ENCODE assay signal across 21 cellular contexts in the genomic region with DNA sequence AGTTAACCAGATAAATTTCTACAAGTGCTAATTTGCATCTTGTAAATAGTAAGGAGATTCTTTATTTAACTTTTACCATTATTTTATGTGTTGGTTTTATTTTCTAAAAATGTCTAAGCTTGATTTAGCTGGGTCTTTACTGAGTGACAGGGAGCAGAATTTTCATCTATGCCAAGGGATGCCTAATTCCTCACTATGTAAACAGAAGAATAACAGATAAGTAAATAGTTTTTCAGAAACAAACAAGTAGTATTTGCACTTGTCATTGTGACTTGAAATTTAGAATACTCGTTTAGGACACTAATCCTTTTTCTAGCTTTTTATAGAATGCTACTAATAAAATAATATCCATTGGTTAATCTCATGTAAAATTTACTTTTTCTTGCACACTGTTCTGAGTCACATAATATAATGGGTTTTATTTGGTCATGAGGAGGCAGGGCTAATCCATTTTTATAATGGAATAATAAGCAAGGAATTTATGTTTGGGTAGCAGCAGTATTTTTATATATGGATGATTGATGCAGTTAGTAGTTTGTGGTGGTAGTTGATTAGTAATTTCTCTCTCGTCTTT.
DNase-seq lines count a peak whose midpoint lies in the region; ATAC-seq, FAIRE-seq and TF ChIP-seq lines count a peak whose summit lies in the region.
"Had no signal": no experiment of that assay in that cellular context is flagged by ENCODE, and none has a peak within 500 bp of the region (broad histone marks: within the 10 kb centered on the region; RNA-seq: fewer than 3 reads in every experiment).

No MANE protein-coding gene starts in this region.

- CTCF ChIA-PET in A549 (lab: Yijun Ruan, JAX): interaction anchor here (0.8 kb wide), 1 partner anchor 9 kb away, joined by 3 read pairs; no protein-coding TSS in a partner anchor

- no peaks in the 10 kb centered on the region for H3K27me3 ChIP-seq in endodermal cell (ENCODE audit: control insufficient read depth, insufficient read depth, low read length, poor library complexity, severe bottlenecking)
- H3K27me3 ChIP-seq: BLaER1 had no signal

- H3K4me2 ChIP-seq in A549: 0 out of 3 replicates have a peak overlapping the region, but pooled peaks have one; percentile 12
- H3K4me2 ChIP-seq: BLaER1, GM23338 had no signal

- POLR2A ChIA-PET in A549 (lab: Yijun Ruan, JAX): no interaction called here

- no peak overlapping the region for H3K9ac ChIP-seq in endodermal cell (ENCODE audit: extremely low read depth, low read length, poor library complexity, severe bottlenecking)
- H3K9ac ChIP-seq: BLaER1 had no signal

- no peaks in the 10 kb centered on the region for H3K27me3 Mint-ChIP-seq in endodermal cell (ENCODE audit: insufficient read depth)
- no peaks in the 10 kb centered on the region for H3K27me3 Mint-ChIP-seq in stimulated activated memory B cell treated with anti-CD40 and anti-IgM and Interleukin-4, amounts not matched to agents 10 μg/mL and 1 μg/mL and 100 μg/mL, for 72 hours
- H3K27me3 Mint-ChIP-seq: B cell; CD4-positive, CD25-positive, alpha-beta regulatory T cell had no signal

- no peaks in the 10 kb centered on the region for H3K4me1 ChIP-seq in A549
- H3K4me1 ChIP-seq in endodermal cell (ENCODE audit: control insufficient read depth, insufficient read depth, low read length): no peaks in the 10 kb centered on the region
- H3K4me1 ChIP-seq: BLaER1, Caco-2 had no signal

- no peak for ATAC-seq in A549
- no peak for ATAC-seq in stimulated activated memory B cell treated with anti-CD40 and anti-IgM and Interleukin-4, amounts not matched to agents 10 μg/mL and 1 μg/mL and 100 μg/mL, for 72 hours
- ATAC-seq: CD8-positive, alpha-beta T cell; GM23338; HCT116 had no signal

- H3K4me3 ChIP-seq in A549: no peak overlapping the region
- H3K4me3 ChIP-seq in endodermal cell (ENCODE audit: low read length): no peak overlapping the region
- H3K4me3 ChIP-seq: BLaER1, GM23338 had no signal

- no peaks in the 10 kb centered on the region for H3K9me3 Mint-ChIP-seq in endodermal cell
- peaks cover 8% of the 10 kb centered on the region for H3K9me3 Mint-ChIP-seq in stimulated activated memory B cell treated with anti-CD40 and anti-IgM and Interleukin-4, amounts not matched to agents 10 μg/mL and 1 μg/mL and 100 μg/mL, for 72 hours
- H3K9me3 Mint-ChIP-seq: CD8-positive, alpha-beta T cell; GM23338; H9 had no signal

- H3K27ac Mint-ChIP-seq in endodermal cell: no peak overlapping the region
- H3K27ac Mint-ChIP-seq in stimulated activated memory B cell treated with anti-CD40 and anti-IgM and Interleukin-4, amounts not matched to agents 10 μg/mL and 1 μg/mL and 100 μg/mL, for 72 hours: no peak overlapping the region
- H3K27ac Mint-ChIP-seq: B cell; CD4-positive, CD25-positive, alpha-beta regulatory T cell; CD8-positive, alpha-beta T cell; GM23338; H9 had no signal

- no peak for TF ChIP-seq RAD21 in A549 (conservative IDR thresholded peaks at IDR 0.05 in 1 of 2, IDR thresholded peaks at IDR 0.05 in 1 of 2)

- peak; percentile 8 for DNase-seq in NCI-H510A treated with DMSO at 0.1 percent for 48 hours (lab: John Stamatoyannopoulos, UW)
- DNase-seq in NCI-H510A (lab: John Stamatoyannopoulos, UW): no peak
- no peak for DNase-seq in A549 (ENCODE audit: low read depth in 1 of 2, low spot score in 1 of 2)
- peak; percentile 18 for DNase-seq in NCI-H69 (lab: John Stamatoyannopoulos, UW)
- DNase-seq in endodermal cell: no peak
- no peak for DNase-seq in middle frontal gyrus (ENCODE audit: extremely low spot score, low spot score)
- DNase-seq: Caco-2; CD4-positive, CD25-positive, alpha-beta regulatory T cell; CD8-positive, alpha-beta T cell; DMS153; DMS79 treated with DMSO at 0.1 percent for 48 hours; GF-D8; H9 had no signal

- no peak overlapping the region for H3K27ac ChIP-seq in A549
- H3K27ac ChIP-seq in endodermal cell (ENCODE audit: low read depth, low read length): peak overlapping the region; percentile 92
- H3K27ac ChIP-seq: BLaER1, C4-2B had no signal

- WGBS in A549 (ENCODE audit: missing lambda C conversion rate): 7% methylated on average over 2 of the region's 2 CpGs
- 80 to 90% methylated on average over 1 of the region's 2 CpGs for WGBS in endodermal cell (ENCODE audit: insufficient coverage in 1 of 2, insufficient read length in 1 of 2), 2 experiments

- TF ChIP-seq CTCF in A549 (IDR thresholded peaks at IDR 0.05) (no peak), endodermal cell (conservative IDR thresholded peaks at IDR 0.05) (no peak)

- no peak overlapping the region for H3K4me3 Mint-ChIP-seq in endodermal cell
- H3K4me3 Mint-ChIP-seq in stimulated activated memory B cell treated with anti-CD40 and anti-IgM and Interleukin-4, amounts not matched to agents 10 μg/mL and 1 μg/mL and 100 μg/mL, for 72 hours: no peak overlapping the region
- H3K4me3 Mint-ChIP-seq: B cell; CD8-positive, alpha-beta T cell; GM23338; H9 had no signal

- TF ChIP-seq POLR2A in A549 (IDR thresholded peaks at IDR 0.05; ENCODE audit: low read length): no peak

- FAIRE-seq in A549 (lab: Jason Lieb, UNC): no peak
- FAIRE-seq: GM12891, GM18507 had no signal

- TF ChIP-seq EP300 in A549 (IDR thresholded peaks at IDR 0.05): no peak

- no peaks in the 10 kb centered on the region for H3K36me3 Mint-ChIP-seq in endodermal cell (ENCODE audit: low read depth)
- no peaks in the 10 kb centered on the region for H3K36me3 Mint-ChIP-seq in stimulated activated memory B cell treated with anti-CD40 and anti-IgM and Interleukin-4, amounts not matched to agents 10 μg/mL and 1 μg/mL and 100 μg/mL, for 72 hours
- H3K36me3 Mint-ChIP-seq: CD4-positive, CD25-positive, alpha-beta regulatory T cell; CD8-positive, alpha-beta T cell had no signal

- H3K9me3 ChIP-seq in A549: no peaks in the 10 kb centered on the region
- no peaks in the 10 kb centered on the region for H3K9me3 ChIP-seq in endodermal cell (ENCODE audit: control insufficient read depth, low read length)
- H3K9me3 ChIP-seq: BLaER1, Caco-2 had no signal

- H3K36me3 ChIP-seq in endodermal cell (ENCODE audit: control insufficient read depth, insufficient read depth, low read length): no peaks in the 10 kb centered on the region
- H3K36me3 ChIP-seq: BLaER1 had no signal

- no peaks in the 10 kb centered on the region for H3K4me1 Mint-ChIP-seq in endodermal cell
- no peaks in the 10 kb centered on the region for H3K4me1 Mint-ChIP-seq in stimulated activated memory B cell treated with anti-CD40 and anti-IgM and Interleukin-4, amounts not matched to agents 10 μg/mL and 1 μg/mL and 100 μg/mL, for 72 hours
- H3K4me1 Mint-ChIP-seq: B cell; CD4-positive, CD25-positive, alpha-beta regulatory T cell; GM23338; H9 had no signal

TF ChIP-seq in A549, 52 proteins besides CTCF, POLR2A, EP300 and RAD21:
- TF ChIP-seq JUN (IDR thresholded peaks at IDR 0.05) (no peak), MAFK (IDR thresholded peaks at IDR 0.05; ENCODE audit: partially characterized antibody) (no peak), GATA3 (IDR thresholded peaks at IDR 0.05; ENCODE audit: borderline replicate concordance) (no peak), FOSL2 (IDR thresholded peaks at IDR 0.05) (no peak), FOSL2 (CRISPR knock-in tag; IDR thresholded peaks at IDR 0.05) (no peak), ZSCAN20 (CRISPR knock-in tag; IDR thresholded peaks at IDR 0.05) (no peak), HOXB5 (CRISPR knock-in tag; IDR thresholded peaks at IDR 0.05) (no peak), NFE2L2 (conservative IDR thresholded peaks at IDR 0.05; ENCODE audit: low read length) (no peak), CBX2 (IDR thresholded peaks at IDR 0.05; ENCODE audit: borderline replicate concordance, low read depth) (no peak), MAZ (IDR thresholded peaks at IDR 0.05; ENCODE audit: borderline replicate concordance, low read depth, low read length) (no peak), HOXB13 (CRISPR knock-in tag; IDR thresholded peaks at IDR 0.05; ENCODE audit: low read depth) (no peak), KDM1A (IDR thresholded peaks at IDR 0.05; ENCODE audit: low read depth) (no peak), RFX5 (IDR thresholded peaks at IDR 0.05) (no peak)
- TF ChIP-seq, protein P1, sequence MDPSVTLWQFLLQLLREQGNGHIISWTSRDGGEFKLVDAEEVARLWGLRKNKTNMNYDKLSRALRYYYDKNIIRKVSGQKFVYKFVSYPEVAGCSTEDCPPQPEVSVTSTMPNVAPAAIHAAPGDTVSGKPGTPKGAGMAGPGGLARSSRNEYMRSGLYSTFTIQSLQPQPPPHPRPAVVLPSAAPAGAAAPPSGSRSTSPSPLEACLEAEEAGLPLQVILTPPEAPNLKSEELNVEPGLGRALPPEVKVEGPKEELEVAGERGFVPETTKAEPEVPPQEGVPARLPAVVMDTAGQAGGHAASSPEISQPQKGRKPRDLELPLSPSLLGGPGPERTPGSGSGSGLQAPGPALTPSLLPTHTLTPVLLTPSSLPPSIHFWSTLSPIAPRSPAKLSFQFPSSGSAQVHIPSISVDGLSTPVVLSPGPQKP (IDR thresholded peaks at IDR 0.05; ENCODE audit: low read depth, low read length): no peak
- TF ChIP-seq, protein P2, sequence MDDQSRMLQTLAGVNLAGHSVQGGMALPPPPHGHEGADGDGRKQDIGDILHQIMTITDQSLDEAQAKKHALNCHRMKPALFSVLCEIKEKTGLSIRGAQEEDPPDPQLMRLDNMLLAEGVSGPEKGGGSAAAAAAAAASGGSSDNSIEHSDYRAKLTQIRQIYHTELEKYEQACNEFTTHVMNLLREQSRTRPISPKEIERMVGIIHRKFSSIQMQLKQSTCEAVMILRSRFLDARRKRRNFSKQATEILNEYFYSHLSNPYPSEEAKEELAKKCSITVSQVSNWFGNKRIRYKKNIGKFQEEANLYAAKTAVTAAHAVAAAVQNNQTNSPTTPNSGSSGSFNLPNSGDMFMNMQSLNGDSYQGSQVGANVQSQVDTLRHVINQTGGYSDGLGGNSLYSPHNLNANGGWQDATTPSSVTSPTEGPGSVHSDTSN (IDR thresholded peaks at IDR 0.05): no peak
TF ChIP-seq in A549: peak in this region for 0.

Comparison
In these comparisons a context has a peak if more than half of its experiments do, and no peak if none do; other contexts are left out.
1. DNase-seq: peak in NCI-H510A treated with DMSO at 0.1 percent for 48 hours (single experiment) and NCI-H69 (single experiment); none in NCI-H510A (single experiment), A549 (0 of 2), endodermal cell (single experiment) and middle frontal gyrus (single experiment).